ENCODE assay signal across 2 cellular contexts in the genomic region with DNA sequence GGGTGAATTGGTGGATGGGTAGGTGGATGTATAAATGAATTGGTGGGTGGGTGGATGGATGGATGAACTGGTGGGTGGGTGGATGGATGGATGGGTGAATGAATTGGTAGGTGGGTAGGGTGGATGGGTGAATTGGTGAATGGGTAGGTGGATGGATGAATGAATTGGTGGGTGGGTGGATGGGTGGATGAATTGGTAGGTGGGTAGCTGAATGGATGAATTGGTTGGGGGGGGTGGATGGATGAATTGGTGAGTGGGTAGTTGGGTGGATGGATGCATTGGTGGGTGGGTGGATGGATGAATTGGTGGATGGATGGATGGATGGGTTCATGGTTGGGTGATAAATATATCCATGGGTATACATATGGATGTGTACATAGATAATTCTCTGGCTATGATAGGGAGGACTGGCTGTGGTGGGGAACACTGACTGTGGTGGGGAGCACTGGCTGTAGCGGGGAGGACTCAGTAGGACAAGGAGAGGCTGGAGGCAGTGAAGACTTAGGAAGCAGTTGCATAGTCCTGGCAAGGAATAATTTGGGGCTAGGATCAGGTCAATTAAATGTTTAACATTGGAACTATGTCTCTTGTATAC.
TF ChIP-seq lines count a peak whose summit lies in the region.

No MANE protein-coding gene starts in this region.

TF ChIP-seq in IMR-90, 13 proteins besides CTCF, POLR2A, EP300 and RAD21:
- TF ChIP-seq RCOR1 (IDR thresholded peaks at IDR 0.05; ENCODE audit: insufficient replicate concordance, low read length) = no peak

TF ChIP-seq in K562, 482 proteins besides CTCF, POLR2A, EP300 and RAD21:
- TF ChIP-seq MTA3 (IDR thresholded peaks at IDR 0.05; ENCODE audit: borderline replicate concordance) = no peak
- no peak for TF ChIP-seq THRAP3 (IDR thresholded peaks at IDR 0.05; ENCODE audit: borderline replicate concordance)
- peak; percentile 78 for TF ChIP-seq ZNF263 (CRISPR knock-in tag; IDR thresholded peaks at IDR 0.05; ENCODE audit: borderline replicate concordance)
- no peak for TF ChIP-seq PTRF (tag; IDR thresholded peaks at IDR 0.05)
- TF ChIP-seq ESRRB (CRISPR knock-in tag; IDR thresholded peaks at IDR 0.05; ENCODE audit: borderline replicate concordance) = no peak
- no peak for TF ChIP-seq TEAD2 (tag; IDR thresholded peaks at IDR 0.05)
- no peak for TF ChIP-seq RCOR1 (IDR thresholded peaks at IDR 0.05; ENCODE audit: borderline replicate concordance in 1 of 2, low read depth in 2 of 2, low read length in 2 of 2)
TF ChIP-seq in K562: peak in this region for 1.
